13 cellular contexts compared by ENCODE assay signal in genomic region chr5:97043511-97043910, GRCh38.
"Had no signal": no experiment of that assay in that cellular context is flagged by ENCODE, and none has a peak within 500 bp of the region (broad histone marks: within the 10 kb centered on the region; RNA-seq: fewer than 3 reads in every experiment).

No MANE protein-coding gene starts in this region.

- H3K36me3 ChIP-seq: brain microvascular endothelial cell, tibial artery had no signal

- H3K27me3 ChIP-seq: brain microvascular endothelial cell, esophagus squamous epithelium, tibial artery had no signal

- H3K36me3 Mint-ChIP-seq: activated naive CD8-positive, alpha-beta T cell treated with anti-CD3 and anti-CD28 coated beads for 36 hours; mesothelial cell of epicardium; naive B cell had no signal

- H3K27ac ChIP-seq: brain microvascular endothelial cell, esophagus squamous epithelium, tibial artery had no signal

- H3K4me3 Mint-ChIP-seq: activated CD8-positive, alpha-beta T cell treated with anti-CD3 and anti-CD28 coated beads for 36 hours; activated naive CD8-positive, alpha-beta T cell treated with anti-CD3 and anti-CD28 coated beads for 36 hours; activated T-cell treated with anti-CD3 and anti-CD28 coated beads, Interleukin-2, amount 50 U/mL, for 72 hours; mesothelial cell of epicardium; naive B cell had no signal

- H3K27me3 Mint-ChIP-seq: activated CD8-positive, alpha-beta T cell treated with anti-CD3 and anti-CD28 coated beads for 36 hours had no signal

- H3K27ac Mint-ChIP-seq: activated CD8-positive, alpha-beta T cell treated with anti-CD3 and anti-CD28 coated beads for 36 hours; activated naive CD8-positive, alpha-beta T cell treated with anti-CD3 and anti-CD28 coated beads for 36 hours; activated T-cell treated with anti-CD3 and anti-CD28 coated beads, Interleukin-2, amount 50 U/mL, for 72 hours; mesothelial cell of epicardium had no signal

- H3K9me3 Mint-ChIP-seq: activated CD8-positive, alpha-beta T cell treated with anti-CD3 and anti-CD28 coated beads for 36 hours; activated naive CD8-positive, alpha-beta T cell treated with anti-CD3 and anti-CD28 coated beads for 36 hours; activated T-cell treated with anti-CD3 and anti-CD28 coated beads, Interleukin-2, amount 50 U/mL, for 72 hours; mesothelial cell of epicardium; naive B cell had no signal

- H3K4me3 ChIP-seq: esophagus squamous epithelium, tibial artery had no signal

- H3K4me1 Mint-ChIP-seq: mesothelial cell of epicardium had no signal

- ATAC-seq: activated CD8-positive, alpha-beta T cell treated with anti-CD3 and anti-CD28 coated beads for 36 hours; activated T-cell treated with anti-CD3 and anti-CD28 coated beads, Interleukin-2, amount 50 U/mL, for 72 hours had no signal

- DNase-seq: activated CD8-positive, alpha-beta memory T cell treated with anti-CD3 and anti-CD28 coated beads, Interleukin-2, amount 50 U/mL, for 4 hours; activated CD8-positive, alpha-beta T cell treated with anti-CD3 and anti-CD28 coated beads for 36 hours; activated gamma-delta T cell treated with Interleukin-2 at 50 U/mL for 16 hours; activated naive CD8-positive, alpha-beta T cell treated with anti-CD3 and anti-CD28 coated beads for 36 hours; activated T-cell treated with anti-CD3 and anti-CD28 coated beads, Interleukin-2, amount 50 U/mL, for 72 hours; esophagus squamous epithelium; glutamatergic neuron; naive B cell; T-helper 2 cell; tibial artery had no signal

- FAIRE-seq: islet of Langerhans had no signal

- H3K4me1 ChIP-seq: esophagus squamous epithelium, tibial artery had no signal

- H3K9me3 ChIP-seq: esophagus squamous epithelium, tibial artery had no signal
